ENCODE assay signal across 17 cellular contexts in genomic region chr11:115996808-115997188, GRCh38.
DNase-seq lines count a peak whose midpoint lies in the region; ATAC-seq lines count a peak whose summit lies in the region.
"Had no signal": no experiment of that assay in that cellular context is flagged by ENCODE, and none has a peak within 500 bp of the region (broad histone marks: within the 10 kb centered on the region; RNA-seq: fewer than 3 reads in every experiment).

No MANE protein-coding gene starts in this region.

- ATAC-seq in GM19035 (IDR thresholded peaks at IDR 0.05; ENCODE audit: unreplicated experiment) (peak; percentile 18), HG02759 (IDR thresholded peaks at IDR 0.05; ENCODE audit: unreplicated experiment) (peak; percentile 23), HG03571 (IDR thresholded peaks at IDR 0.05; ENCODE audit: unreplicated experiment) (peak; percentile 26), memory B cell (ENCODE audit: low read depth) (peak; percentile 37), left colon (no peak), GM21447 (IDR thresholded peaks at IDR 0.05; ENCODE audit: unreplicated experiment) (no peak)

- H3K4me3 ChIP-seq in Karpas-422 (ENCODE audit: low read length) = no peak overlapping the region
- H3K4me3 ChIP-seq: MG63, neural progenitor cell, skin epidermis had no signal

- peak overlapping the region; percentile 51 for H3K27ac Mint-ChIP-seq in memory B cell
- H3K27ac Mint-ChIP-seq: neural progenitor cell; T-helper 1 cell treated with Interleukin-12 subunit alpha and Interleukin-12 subunit beta and Interleukin-4 antibody, amounts not matched to agents 30 μg/mL and 1 μg/mL, for 36 hours had no signal

- no peaks in the 10 kb centered on the region for H3K9me2 ChIP-seq in Karpas-422 (replicated peaks; ENCODE audit: insufficient read depth, low read length)

- H3K4me2 ChIP-seq in Karpas-422 (ENCODE audit: low read depth, low read length, poor library complexity, severe bottlenecking) = no peak overlapping the region
- H3K4me2 ChIP-seq: neural progenitor cell had no signal

- H3K9ac ChIP-seq in Karpas-422 (ENCODE audit: low read length) = no peak overlapping the region
- H3K9ac ChIP-seq: neural progenitor cell had no signal

- H3K4me1 ChIP-seq in Karpas-422 (ENCODE audit: low read length) = no peaks in the 10 kb centered on the region
- H3K4me1 ChIP-seq: neural progenitor cell had no signal

- H3K27me3 ChIP-seq in Karpas-422 (ENCODE audit: low read length) = no peaks in the 10 kb centered on the region
- H3K27me3 ChIP-seq: MG63 had no signal

- H3K27me3 Mint-ChIP-seq in memory B cell = peaks cover 8% of the 10 kb centered on the region

- no peak overlapping the region for H3K27ac ChIP-seq in Karpas-422 (ENCODE audit: low read length)
- H3K27ac ChIP-seq: neural progenitor cell, skin epidermis had no signal

- H3K4me3 Mint-ChIP-seq in memory B cell = no peak overlapping the region
- H3K4me3 Mint-ChIP-seq: neural progenitor cell; T-helper 1 cell treated with Interleukin-12 subunit alpha and Interleukin-12 subunit beta and Interleukin-4 antibody, amounts not matched to agents 30 μg/mL and 1 μg/mL, for 36 hours had no signal

- intact Hi-C loops in left colon (cut with DNase I, micrococcal nuclease) = no loop called here

- H3K36me3 Mint-ChIP-seq in memory B cell = no peaks in the 10 kb centered on the region
- H3K36me3 Mint-ChIP-seq: neural progenitor cell had no signal

- H3K4me1 Mint-ChIP-seq in memory B cell = peaks cover 10% of the 10 kb centered on the region

- no peaks in the 10 kb centered on the region for H4K20me1 ChIP-seq in Karpas-422 (ENCODE audit: insufficient read depth, low read depth, low read length)

- H3K36me3 ChIP-seq in Karpas-422 (ENCODE audit: insufficient read depth, low read length) = no peaks in the 10 kb centered on the region
- H3K36me3 ChIP-seq: MG63, neural progenitor cell had no signal

- DNase-seq in memory B cell (ENCODE audit: low spot score in 2 of 2) (no peak), left colon (no peak), Karpas-422 (no peak), dedifferentiated amniotic fluid mesenchymal stem cell (ENCODE audit: extremely low spot score) (no peak)
- DNase-seq: activated CD4-positive, alpha-beta T cell treated with anti-CD3 and anti-CD28 coated beads for 48 hours; C1 segment of cervical spinal cord; EL; HCEC 1CT; MG63; NCI-H226 had no signal

- no peaks in the 10 kb centered on the region for H3K9me3 Mint-ChIP-seq in memory B cell
- H3K9me3 Mint-ChIP-seq: neural progenitor cell; T-helper 1 cell treated with Interleukin-12 subunit alpha and Interleukin-12 subunit beta and Interleukin-4 antibody, amounts not matched to agents 30 μg/mL and 1 μg/mL, for 36 hours had no signal

- no peaks in the 10 kb centered on the region for H3K79me2 ChIP-seq in Karpas-422 (ENCODE audit: low read length)

- no peak overlapping the region for H2AFZ ChIP-seq in Karpas-422 (ENCODE audit: low read length)
- H2AFZ ChIP-seq: neural progenitor cell had no signal

- H3K9me3 ChIP-seq in Karpas-422 (ENCODE audit: low read length) = no peaks in the 10 kb centered on the region
- H3K9me3 ChIP-seq: MG63 had no signal

Comparison
In these comparisons a context has a peak if more than half of its experiments do, and no peak if none do; other contexts are left out.
1. ATAC-seq: peak in GM19035 (single experiment), HG02759 (single experiment), HG03571 (single experiment) and memory B cell (single experiment); none in left colon (single experiment) and GM21447 (single experiment).